ENCODE assay signal across 8 cellular contexts in genomic region chr7:95435422-95435780, GRCh38. TPM values are rescaled to one million over a fixed set of nuclear protein-coding genes. Genes with fewer than 3 reads are reported as not detected.
DNase-seq lines count a peak whose midpoint lies in the region; ATAC-seq and TF ChIP-seq lines count a peak whose summit lies in the region.

No MANE protein-coding gene starts in this region.

- peaks cover 7% of the 10 kb centered on the region for H3K27me3 Mint-ChIP-seq in activated naive CD8-positive, alpha-beta T cell treated with anti-CD3 and anti-CD28 coated beads, Interleukin-2, amount 10 ng/mL, durations not matched to agents 7 days and 5 days
- H3K27me3 Mint-ChIP-seq in stimulated activated naive CD8-positive, alpha-beta T cell treated with anti-CD3 and anti-CD28 coated beads, Interleukin-15, amount 100 ng/mL, for 72 hours: peaks cover 8% of the 10 kb centered on the region

- peak overlapping the region; percentile 85 for H3K4me3 Mint-ChIP-seq in activated naive CD8-positive, alpha-beta T cell treated with anti-CD3 and anti-CD28 coated beads, Interleukin-2, amount 10 ng/mL, durations not matched to agents 7 days and 5 days
- H3K4me3 Mint-ChIP-seq in stimulated activated naive CD8-positive, alpha-beta T cell treated with anti-CD3 and anti-CD28 coated beads, Interleukin-15, amount 100 ng/mL, for 72 hours: peak overlapping the region; percentile 81 to 83

- H3K4me1 ChIP-seq in iPS-20b (ENCODE audit: insufficient read depth, low read length): no peaks in the 10 kb centered on the region

- peak overlapping the region; percentile 65 for H3K27ac Mint-ChIP-seq in activated naive CD8-positive, alpha-beta T cell treated with anti-CD3 and anti-CD28 coated beads, Interleukin-2, amount 10 ng/mL, durations not matched to agents 7 days and 5 days
- H3K27ac Mint-ChIP-seq in stimulated activated naive CD8-positive, alpha-beta T cell treated with anti-CD3 and anti-CD28 coated beads, Interleukin-15, amount 100 ng/mL, for 72 hours: peak overlapping the region in 1 of 2 donors; percentile 81

- H3K9ac ChIP-seq in iPS-20b (ENCODE audit: low read depth, low read length): peak overlapping the region; percentile 93; the same call in 1 of the 2 replicates

- H3K36me3 Mint-ChIP-seq in activated naive CD8-positive, alpha-beta T cell treated with anti-CD3 and anti-CD28 coated beads, Interleukin-2, amount 10 ng/mL, durations not matched to agents 7 days and 5 days: no peaks in the 10 kb centered on the region

- no peak for TF ChIP-seq CTCF in HFF-Myc (IDR thresholded peaks at IDR 0.05; ENCODE audit: low read depth, low read length, missing control alignments)

- H3K27ac ChIP-seq in iPS-20b (ENCODE audit: low read length): no peak overlapping the region

- no peaks in the 10 kb centered on the region for H3K9me3 Mint-ChIP-seq in activated naive CD8-positive, alpha-beta T cell treated with anti-CD3 and anti-CD28 coated beads, Interleukin-2, amount 10 ng/mL, durations not matched to agents 7 days and 5 days
- H3K9me3 Mint-ChIP-seq in stimulated activated naive CD8-positive, alpha-beta T cell treated with anti-CD3 and anti-CD28 coated beads, Interleukin-15, amount 100 ng/mL, for 72 hours: no peaks in the 10 kb centered on the region

- H3K36me3 ChIP-seq in iPS-20b (ENCODE audit: insufficient read depth, low read depth, low read length): no peaks in the 10 kb centered on the region; the same call in 1 of the 2 replicates

- H3K4me3 ChIP-seq in HFF-Myc (replicated peaks; ENCODE audit: low read depth, low read length) (peak overlapping the region; percentile 57), iPS-20b (ENCODE audit: low read length) (peak overlapping the region; percentile 82)

- ATAC-seq in activated naive CD8-positive, alpha-beta T cell treated with anti-CD3 and anti-CD28 coated beads, Interleukin-2, amount 10 ng/mL, durations not matched to agents 7 days and 5 days (ENCODE audit: low read depth): peak; percentile 20
- peak; percentile 7 for ATAC-seq in stimulated activated naive CD8-positive, alpha-beta T cell treated with anti-CD3 and anti-CD28 coated beads, Interleukin-15, amount 100 ng/mL, for 72 hours

- H3K9me3 ChIP-seq in iPS-20b (ENCODE audit: insufficient read depth, low read depth, low read length): no peaks in the 10 kb centered on the region

- H3K4me1 Mint-ChIP-seq in activated naive CD8-positive, alpha-beta T cell treated with anti-CD3 and anti-CD28 coated beads, Interleukin-2, amount 10 ng/mL, durations not matched to agents 7 days and 5 days: peaks cover 5% of the 10 kb centered on the region
- peaks cover 6% of the 10 kb centered on the region for H3K4me1 Mint-ChIP-seq in stimulated activated naive CD8-positive, alpha-beta T cell treated with anti-CD3 and anti-CD28 coated beads, Interleukin-15, amount 100 ng/mL, for 72 hours

- no peaks in the 10 kb centered on the region for H3K27me3 ChIP-seq in iPS-20b (ENCODE audit: insufficient read depth, low read length)

- POLR2A ChIA-PET in activated naive CD8-positive, alpha-beta T cell treated with anti-CD3 and anti-CD28 coated beads, Interleukin-2, amount 10 ng/mL, durations not matched to agents 7 days and 5 days (lab: Charles Lee): interaction anchor here (0.7 kb wide), 1 partner anchor 11 kb away, joined by 3 read pairs; no protein-coding TSS in a partner anchor

- DNase-seq in HFF-Myc (ENCODE audit: extremely low read depth, low read depth) (no peak), AML-193 (lab: John Stamatoyannopoulos, UW) (no peak), NCI-H2029 (lab: John Stamatoyannopoulos, UW) (no peak), SIG-M5 treated with dmso at 0.1 percent for 504 hours (lab: John Stamatoyannopoulos, UW; ENCODE audit: unreplicated experiment) (no peak)
- no peak for DNase-seq in activated naive CD8-positive, alpha-beta T cell treated with anti-CD3 and anti-CD28 coated beads, Interleukin-2, amount 10 ng/mL, durations not matched to agents 7 days and 5 days
- DNase-seq in stimulated activated naive CD8-positive, alpha-beta T cell treated with anti-CD3 and anti-CD28 coated beads, Interleukin-15, amount 100 ng/mL, for 72 hours: no peak
- no peak for DNase-seq in stimulated activated CD4-positive, alpha-beta T cell treated with anti-CD3 and anti-CD28 coated beads, Interleukin-4, amount 100 ng/mL, for 24 hours

RNA-seq across cellular contexts. Expression of gene PON2, which starts 0.6 kb away (rescaled TPM):
- total RNA-seq in activated naive CD8-positive, alpha-beta T cell treated with anti-CD3 and anti-CD28 coated beads, Interleukin-2, amount 10 ng/mL, durations not matched to agents 7 days and 5 days: 1 to 10 TPM; 6.5 to 8.6 TPM

RNA-seq across cellular contexts. Expression of gene PON3, which starts 39.2 kb away (rescaled TPM):
- not detected for total RNA-seq in activated naive CD8-positive, alpha-beta T cell treated with anti-CD3 and anti-CD28 coated beads, Interleukin-2, amount 10 ng/mL, durations not matched to agents 7 days and 5 days

RNA-seq across cellular contexts. Expression of gene ASB4, which starts 50.3 kb away (rescaled TPM):
- not detected for total RNA-seq in activated naive CD8-positive, alpha-beta T cell treated with anti-CD3 and anti-CD28 coated beads, Interleukin-2, amount 10 ng/mL, durations not matched to agents 7 days and 5 days
